In genomic region chr14:101174522-101174838, GRCh38 we compare ENCODE assay signal across 18 cellular contexts.
A peak's percentile ranks its signal among the peaks of the same experiment; 100 is the strongest.
DNase-seq lines count a peak whose midpoint lies in the region; ATAC-seq and TF ChIP-seq lines count a peak whose summit lies in the region.
"Had no signal": no experiment of that assay in that cellular context is flagged by ENCODE, and none has a peak within 500 bp of the region (broad histone marks: within the 10 kb centered on the region; RNA-seq: fewer than 3 reads in every experiment).

No MANE protein-coding gene starts in this region.

- H3K36me3 Mint-ChIP-seq in natural killer cell treated with Interleukin-12 subunit alpha and Interleukin-12 subunit beta and Interleukin-15 and Interleukin-18, amount 100 ng/mL, for 72 hours = no peaks in the 10 kb centered on the region
- no peaks in the 10 kb centered on the region for H3K36me3 Mint-ChIP-seq in natural killer cell
- H3K36me3 Mint-ChIP-seq: activated naive CD4-positive, alpha-beta T cell treated with anti-CD3 and anti-CD28 coated beads, Interleukin-2, amount 10 ng/mL, durations not matched to agents 7 days and 5 days; CD8-positive, alpha-beta T cell; T-cell had no signal

- intact Hi-C loops in natural killer cell (cut with micrococcal nuclease) = no loop called here
- intact Hi-C loops in esophagus muscularis mucosa (cut with DNase I) = no loop called here

- peak; percentile 31 for DNase-seq in natural killer cell treated with Interleukin-12 subunit alpha and Interleukin-12 subunit beta and Interleukin-15 and Interleukin-18, amount 100 ng/mL, for 72 hours (ENCODE audit: low spot score)
- DNase-seq in natural killer cell = no peak
- DNase-seq in NCI-H2227 treated with DMSO at 0.1 percent for 48 hours (lab: John Stamatoyannopoulos, UW) = peak; percentile 35
- DNase-seq in esophagus muscularis mucosa (ENCODE audit: extremely low spot score) = peak; percentile 83
- DNase-seq in AG20443 (ENCODE audit: low spot score) = no peak
- DNase-seq in NOMO-1 treated with DMSO at 0.1 percent for 48 hours (lab: John Stamatoyannopoulos, UW; ENCODE audit: unreplicated experiment) = no peak
- DNase-seq: activated naive CD4-positive, alpha-beta T cell treated with anti-CD3 and anti-CD28 coated beads, Interleukin-2, amount 10 ng/mL, durations not matched to agents 7 days and 5 days; activated T-cell treated with anti-CD3 and anti-CD28 coated beads, Interleukin-2, amount 50 U/mL, for 24 hours; aorta; endodermal cell; stimulated activated CD4-positive, alpha-beta T cell treated with anti-CD3 and anti-CD28 coated beads, Interleukin-2, amount 100 ng/mL, for 48 hours; stomach; T-cell had no signal

- TF ChIP-seq CTCF in natural killer cell (IDR thresholded peaks at IDR 0.05) = no peak
- TF ChIP-seq CTCF in esophagus muscularis mucosa (IDR thresholded peaks at IDR 0.05) = no peak

- H3K36me3 ChIP-seq in esophagus muscularis mucosa = no peaks in the 10 kb centered on the region
- H3K36me3 ChIP-seq: stomach had no signal

- no peaks in the 10 kb centered on the region for H3K4me1 Mint-ChIP-seq in natural killer cell treated with Interleukin-12 subunit alpha and Interleukin-12 subunit beta and Interleukin-15 and Interleukin-18, amount 100 ng/mL, for 72 hours (ENCODE audit: low read depth in 2 of 2)
- H3K4me1 Mint-ChIP-seq in natural killer cell = no peaks in the 10 kb centered on the region
- H3K4me1 Mint-ChIP-seq: activated naive CD4-positive, alpha-beta T cell treated with anti-CD3 and anti-CD28 coated beads, Interleukin-2, amount 10 ng/mL, durations not matched to agents 7 days and 5 days; endodermal cell; T-cell had no signal

- H3K4me3 Mint-ChIP-seq in natural killer cell treated with Interleukin-12 subunit alpha and Interleukin-12 subunit beta and Interleukin-15 and Interleukin-18, amount 100 ng/mL, for 72 hours = no peak overlapping the region
- no peak overlapping the region for H3K4me3 Mint-ChIP-seq in natural killer cell
- H3K4me3 Mint-ChIP-seq: activated naive CD4-positive, alpha-beta T cell treated with anti-CD3 and anti-CD28 coated beads, Interleukin-2, amount 10 ng/mL, durations not matched to agents 7 days and 5 days; activated T-cell treated with anti-CD3 and anti-CD28 coated beads, Interleukin-2, amount 50 U/mL, for 24 hours; CD8-positive, alpha-beta T cell; endodermal cell; T-cell had no signal

- WGBS in esophagus muscularis mucosa = 94% methylated on average over 12 of the region's 12 CpGs

- no peak overlapping the region for H3K27ac Mint-ChIP-seq in natural killer cell treated with Interleukin-12 subunit alpha and Interleukin-12 subunit beta and Interleukin-15 and Interleukin-18, amount 100 ng/mL, for 72 hours
- H3K27ac Mint-ChIP-seq in natural killer cell = no peak overlapping the region
- H3K27ac Mint-ChIP-seq: activated naive CD4-positive, alpha-beta T cell treated with anti-CD3 and anti-CD28 coated beads, Interleukin-2, amount 10 ng/mL, durations not matched to agents 7 days and 5 days; activated T-cell treated with anti-CD3 and anti-CD28 coated beads, Interleukin-2, amount 50 U/mL, for 24 hours; CD8-positive, alpha-beta T cell; endodermal cell; T-cell had no signal

- H3K4me3 ChIP-seq in esophagus muscularis mucosa = no peak overlapping the region
- H3K4me3 ChIP-seq: K562, stomach had no signal

- no peaks in the 10 kb centered on the region for H3K4me1 ChIP-seq in esophagus muscularis mucosa
- H3K4me1 ChIP-seq: parathyroid adenoma, stomach had no signal

- no peaks in the 10 kb centered on the region for H3K9me3 Mint-ChIP-seq in natural killer cell treated with Interleukin-12 subunit alpha and Interleukin-12 subunit beta and Interleukin-15 and Interleukin-18, amount 100 ng/mL, for 72 hours
- no peaks in the 10 kb centered on the region for H3K9me3 Mint-ChIP-seq in natural killer cell
- H3K9me3 Mint-ChIP-seq: activated T-cell treated with anti-CD3 and anti-CD28 coated beads, Interleukin-2, amount 50 U/mL, for 24 hours; CD8-positive, alpha-beta T cell had no signal

- peaks cover 4 to 7% of the 10 kb centered on the region in 2 donors for H3K27me3 Mint-ChIP-seq in natural killer cell treated with Interleukin-12 subunit alpha and Interleukin-12 subunit beta and Interleukin-15 and Interleukin-18, amount 100 ng/mL, for 72 hours
- H3K27me3 Mint-ChIP-seq in natural killer cell (ENCODE audit: low read depth in 2 of 2) = peaks cover 0 to 2% of the 10 kb centered on the region in 2 donors
- H3K27me3 Mint-ChIP-seq: activated naive CD4-positive, alpha-beta T cell treated with anti-CD3 and anti-CD28 coated beads, Interleukin-2, amount 10 ng/mL, durations not matched to agents 7 days and 5 days had no signal

- no peak for TF ChIP-seq POLR2A in esophagus muscularis mucosa (IDR thresholded peaks at IDR 0.05; ENCODE audit: low read depth)

- no peak overlapping the region for H3K27ac ChIP-seq in esophagus muscularis mucosa (replicated peaks in 1 of 4)
- H3K27ac ChIP-seq: parathyroid adenoma, stomach had no signal

- TF ChIP-seq EP300 in esophagus muscularis mucosa (IDR thresholded peaks at IDR 0.05) = no peak

- no peaks in the 10 kb centered on the region for H3K27me3 ChIP-seq in esophagus muscularis mucosa
- H3K27me3 ChIP-seq: stomach had no signal

- ATAC-seq in natural killer cell treated with Interleukin-12 subunit alpha and Interleukin-12 subunit beta and Interleukin-15 and Interleukin-18, amount 100 ng/mL, for 72 hours = no peak
- ATAC-seq in natural killer cell (no peak), HG03342 (IDR thresholded peaks at IDR 0.05; ENCODE audit: unreplicated experiment) (no peak), GM21786 (IDR thresholded peaks at IDR 0.05; ENCODE audit: unreplicated experiment) (no peak)
- ATAC-seq: CD8-positive, alpha-beta T cell; K562; T-cell had no signal

- H3K9me3 ChIP-seq in esophagus muscularis mucosa = peaks cover 0 to 11% (median 8%) of the 10 kb centered on the region in 4 donors

Comparison
In these comparisons a context has a peak if more than half of its experiments do, and no peak if none do; other contexts are left out.
1. DNase-seq: peak in natural killer cell treated with Interleukin-12 subunit alpha and Interleukin-12 subunit beta and Interleukin-15 and Interleukin-18, amount 100 ng/mL, for 72 hours (single experiment), NCI-H2227 treated with DMSO at 0.1 percent for 48 hours (single experiment) and esophagus muscularis mucosa (single experiment); none in natural killer cell (single experiment), AG20443 (single experiment) and NOMO-1 treated with DMSO at 0.1 percent for 48 hours (single experiment).